ENCODE assay signal across 16 cellular contexts in the genomic region with DNA sequence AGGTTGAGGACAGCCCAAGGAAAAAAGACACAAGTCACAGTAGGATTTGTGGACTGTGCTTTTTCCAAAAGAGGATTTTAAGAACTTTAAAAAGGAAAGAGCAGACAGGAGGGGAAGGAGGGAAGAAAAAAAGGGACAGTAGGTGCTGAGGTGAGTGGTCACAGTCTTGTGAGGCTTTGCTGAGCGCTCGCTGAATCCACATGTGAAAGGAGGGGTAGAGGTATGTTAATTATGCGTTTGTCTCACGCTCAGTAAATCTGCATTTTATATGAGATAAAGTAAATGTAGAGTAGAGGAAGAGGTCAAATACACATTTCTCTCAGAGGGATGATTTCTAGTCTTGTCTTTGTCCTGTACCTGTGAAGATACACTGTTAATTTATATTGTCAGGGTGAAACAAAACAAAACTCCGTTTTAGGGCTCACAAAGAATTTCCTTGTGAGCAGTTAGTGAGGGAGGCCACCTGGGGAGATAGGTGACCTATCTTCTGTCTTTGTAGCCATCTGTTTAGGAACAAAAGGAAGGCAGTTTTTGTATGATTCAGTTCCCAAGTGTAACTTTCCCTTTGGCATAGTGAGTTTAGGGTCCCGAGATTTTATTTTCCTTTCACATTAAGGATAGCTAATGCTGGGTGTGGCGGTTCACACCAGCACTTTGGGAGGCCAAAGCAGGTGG. TPM values are rescaled to one million over a fixed set of nuclear protein-coding genes. Genes with fewer than 3 reads are reported as not detected.
"Had no signal": no experiment of that assay in that cellular context is flagged by ENCODE, and none has a peak within 500 bp of the region (broad histone marks: within the 10 kb centered on the region; RNA-seq: fewer than 3 reads in every experiment).

No MANE protein-coding gene starts in this region.

- H3K9me3 ChIP-seq: left lung, ovary, right lobe of liver, suprapubic skin, upper lobe of left lung had no signal

- H3K27me3 ChIP-seq: cardiac muscle cell, ovary, right lobe of liver, suprapubic skin, upper lobe of left lung had no signal

- H3K36me3 ChIP-seq: cardiac muscle cell, left lung, ovary, right lobe of liver, suprapubic skin, upper lobe of left lung had no signal

- H3K27ac ChIP-seq: cardiac muscle cell, left lung, ovary, right lobe of liver, suprapubic skin, upper lobe of left lung had no signal

- H3K4me1 ChIP-seq: left lung, right lobe of liver, suprapubic skin, upper lobe of left lung had no signal

- H3K4me3 ChIP-seq: cardiac muscle cell, left lung, ovary, right lobe of liver, suprapubic skin, upper lobe of left lung had no signal

- DNase-seq: activated B cell treated with CpG ODN at 0.5 μM for 24 hours; activated CD4-positive, alpha-beta memory T cell treated with anti-CD3 and anti-CD28 coated beads, Interleukin-2, amount 10 ng/mL, durations not matched to agents 7 days and 5 days; activated CD4-positive, alpha-beta T cell treated with anti-CD3 and anti-CD28 coated beads for 48 hours; activated CD8-positive, alpha-beta memory T cell treated with anti-CD3 and anti-CD28 coated beads, Interleukin-2, amount 10 ng/mL, durations not matched to agents 7 days and 5 days; amniotic stem cell; effector memory CD4-positive, alpha-beta T cell; left lung; naive B cell; ovary; right lobe of liver; small intestine; stimulated activated CD4-positive, alpha-beta T cell treated with anti-CD3 and anti-CD28 coated beads, Interleukin-4, amount 100 ng/mL, for 1 hour; stimulated activated naive CD8-positive, alpha-beta T cell treated with anti-CD3 and anti-CD28 coated beads, Interleukin-15, amount 100 ng/mL, for 72 hours; upper lobe of left lung had no signal

RNA-seq across cellular contexts. Expression of a gene that starts 25.3 kb away (rescaled TPM):
- total RNA-seq: activated B cell treated with CpG ODN at 0.5 μM for 24 hours had no signal
